Comparison of ENCODE assay signal across 1 cellular context in genomic region chr7:92988051-92988450, GRCh38.
TF ChIP-seq lines count a peak whose summit lies in the region.

No MANE protein-coding gene starts in this region.

TF ChIP-seq in Ishikawa, 13 proteins besides CTCF, POLR2A, EP300 and RAD21 (continued from another document):
- no peak for TF ChIP-seq MAX (IDR thresholded peaks at IDR 0.05)
